In the genomic region with DNA sequence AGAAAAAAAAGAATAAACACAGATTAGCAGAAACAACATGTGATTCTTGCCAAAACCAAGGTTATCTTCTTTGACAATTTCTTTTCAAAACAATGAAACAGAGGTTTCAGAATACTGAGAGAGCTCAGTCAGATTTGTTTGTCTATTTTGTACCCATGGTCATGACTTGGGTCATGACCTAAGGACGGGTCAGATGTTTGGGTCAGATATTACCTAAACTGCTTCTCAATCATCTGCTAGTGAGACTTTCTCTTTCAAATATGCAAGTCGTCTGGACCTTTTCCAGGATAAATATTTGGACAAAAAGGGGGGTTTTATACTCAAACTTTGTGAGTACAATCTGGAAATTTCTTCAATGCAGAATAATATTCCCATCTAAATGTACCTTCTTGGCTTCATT, we compare ENCODE assay signal across 7 cellular contexts.
"Had no signal": no experiment of that assay in that cellular context is flagged by ENCODE, and none has a peak within 500 bp of the region (broad histone marks: within the 10 kb centered on the region; RNA-seq: fewer than 3 reads in every experiment).

No MANE protein-coding gene starts in this region.

- H3K4me3 ChIP-seq: GM12878 had no signal

- DNase-seq: GDM1, GF-D8 had no signal

- ATAC-seq: GM12878 had no signal

- FAIRE-seq: GM12878, GM12891, GM12892, GM18507, GM19239 had no signal
